ENCODE assay signal across 8 cellular contexts in the genomic region with DNA sequence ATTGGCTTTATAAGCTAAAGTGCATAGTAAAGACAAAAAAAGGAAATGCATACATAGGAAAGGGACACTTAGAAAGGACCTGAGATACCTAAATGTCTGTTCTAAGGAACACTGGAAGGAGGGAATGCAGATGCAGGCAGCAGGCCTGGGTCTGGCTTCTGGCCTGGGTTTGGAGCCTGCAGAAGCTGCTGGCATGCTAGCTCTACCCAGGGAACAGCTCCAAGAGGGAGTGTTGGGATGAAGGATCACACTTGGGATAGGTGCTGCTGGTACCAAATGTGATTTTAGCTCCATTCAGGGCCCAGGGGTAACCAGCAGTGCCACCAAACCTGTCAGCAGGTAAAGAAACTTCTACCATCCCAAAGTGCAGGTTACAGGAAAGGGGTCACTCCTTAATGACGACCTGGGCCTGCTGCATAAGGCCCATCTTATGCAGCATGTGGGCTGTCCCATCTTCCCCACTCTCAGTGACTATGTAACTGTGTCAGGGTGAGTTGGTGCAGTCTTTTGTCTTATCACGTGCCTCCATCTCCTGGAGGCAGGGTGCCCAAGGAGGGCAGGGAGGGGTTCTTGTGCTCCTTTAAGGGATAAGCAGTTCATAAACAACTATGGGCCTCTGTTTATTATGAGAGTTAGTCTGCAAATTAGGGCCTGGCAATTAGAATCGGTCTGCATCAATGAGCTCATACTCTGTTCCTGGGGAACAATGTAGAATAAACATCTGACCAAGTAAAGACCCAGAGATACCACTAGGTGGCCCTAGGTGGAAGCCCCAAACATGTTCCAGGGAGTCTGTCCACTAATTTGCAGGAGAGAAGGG. TPM values are rescaled to one million over a fixed set of nuclear protein-coding genes. Genes with fewer than 3 reads are reported as not detected.
A peak's percentile ranks its signal among the peaks of the same experiment; 100 is the strongest.
DNase-seq lines count a peak whose midpoint lies in the region; ATAC-seq, FAIRE-seq and TF ChIP-seq lines count a peak whose summit lies in the region.

No MANE protein-coding gene starts in this region.

- intact Hi-C loops in CD14-positive monocyte (cut with micrococcal nuclease): no loop called here
- intact Hi-C loops in left ventricle myocardium inferior (cut with micrococcal nuclease): no loop called here
- intact Hi-C loops in sciatic nerve (cut with DNase I): no loop called here
- intact Hi-C loops in vagina (cut with DNase I): no loop called here

- FAIRE-seq in GM18507 (lab: Jason Lieb, UNC): peak; percentile 74

- TF ChIP-seq CTCF in CD14-positive monocyte (IDR thresholded peaks at IDR 0.05): peak; percentile 73
- peak; percentile 58 for TF ChIP-seq CTCF in left ventricle myocardium inferior (IDR thresholded peaks at IDR 0.05; ENCODE audit: borderline replicate concordance)
- TF ChIP-seq CTCF in vagina (IDR thresholded peaks at IDR 0.05): peak in 1 of 3 experiments; percentile 49

- no peak overlapping the region for H3K4me3 Mint-ChIP-seq in CD14-positive monocyte
- no peak overlapping the region for H3K4me3 Mint-ChIP-seq in activated naive CD8-positive, alpha-beta T cell treated with anti-CD3 and anti-CD28 coated beads, Interleukin-2, amount 10 ng/mL, durations not matched to agents 7 days and 5 days

- H3K4me3 ChIP-seq in left ventricle myocardium inferior (no peak overlapping the region), vagina (no peak overlapping the region)

- no peak for TF ChIP-seq POLR2A in vagina (IDR thresholded peaks at IDR 0.05)

- H3K27me3 ChIP-seq in left ventricle myocardium inferior (ENCODE audit: low read depth) (no peaks in the 10 kb centered on the region), vagina (no peaks in the 10 kb centered on the region)

- peak overlapping the region in 3 of 7 donors; percentile 32 to 56 (median 48) for H3K27ac Mint-ChIP-seq in CD14-positive monocyte
- H3K27ac Mint-ChIP-seq in activated naive CD8-positive, alpha-beta T cell treated with anti-CD3 and anti-CD28 coated beads, Interleukin-2, amount 10 ng/mL, durations not matched to agents 7 days and 5 days: peak overlapping the region; percentile 21

- H3K4me1 Mint-ChIP-seq in CD14-positive monocyte: peaks cover 6% of the 10 kb centered on the region
- peaks cover 6% of the 10 kb centered on the region for H3K4me1 Mint-ChIP-seq in activated naive CD8-positive, alpha-beta T cell treated with anti-CD3 and anti-CD28 coated beads, Interleukin-2, amount 10 ng/mL, durations not matched to agents 7 days and 5 days

- H3K27me3 Mint-ChIP-seq in CD14-positive monocyte (ENCODE audit: low read depth in 3 of 3): no peaks in the 10 kb centered on the region
- H3K27me3 Mint-ChIP-seq in activated naive CD8-positive, alpha-beta T cell treated with anti-CD3 and anti-CD28 coated beads, Interleukin-2, amount 10 ng/mL, durations not matched to agents 7 days and 5 days: no peaks in the 10 kb centered on the region

- peak; percentile 59 for ATAC-seq in activated naive CD8-positive, alpha-beta T cell treated with anti-CD3 and anti-CD28 coated beads, Interleukin-2, amount 10 ng/mL, durations not matched to agents 7 days and 5 days (ENCODE audit: low read depth)
- ATAC-seq in sciatic nerve: peak; percentile 75
- no peak for ATAC-seq in HG03469 (IDR thresholded peaks at IDR 0.05; ENCODE audit: unreplicated experiment)

- DNase-seq in CD14-positive monocyte (ENCODE audit: low spot score) (no peak), GM18507 (ENCODE audit: extremely low spot score, insufficient read length, low read depth) (peak; percentile 25), NCI-H2227 (lab: John Stamatoyannopoulos, UW; ENCODE audit: unreplicated experiment) (peak; percentile 37), left ventricle myocardium inferior (peak; percentile 23), sciatic nerve (ENCODE audit: low spot score) (no peak), vagina (ENCODE audit: extremely low spot score in 2 of 2) (no peak)
- no peak for DNase-seq in activated naive CD8-positive, alpha-beta T cell treated with anti-CD3 and anti-CD28 coated beads, Interleukin-2, amount 10 ng/mL, durations not matched to agents 7 days and 5 days

- H3K27ac ChIP-seq in left ventricle myocardium inferior (replicated peaks) (no peak overlapping the region), vagina (no peak overlapping the region)

- peaks cover 82 to 93% of the 10 kb centered on the region in 2 donors for H3K36me3 Mint-ChIP-seq in CD14-positive monocyte
- H3K36me3 Mint-ChIP-seq in activated naive CD8-positive, alpha-beta T cell treated with anti-CD3 and anti-CD28 coated beads, Interleukin-2, amount 10 ng/mL, durations not matched to agents 7 days and 5 days: peaks cover 26% of the 10 kb centered on the region

- POLR2A ChIA-PET in activated naive CD8-positive, alpha-beta T cell treated with anti-CD3 and anti-CD28 coated beads, Interleukin-2, amount 10 ng/mL, durations not matched to agents 7 days and 5 days (lab: Charles Lee): interaction anchor here (0.6 kb wide), 1 partner anchor 12 kb away, joined by 3 read pairs; no protein-coding TSS in a partner anchor

- peaks cover 35% of the 10 kb centered on the region for H3K4me1 ChIP-seq in left ventricle myocardium inferior
- H3K4me1 ChIP-seq in vagina: peaks cover 8% of the 10 kb centered on the region

- no peaks in the 10 kb centered on the region for H3K9me3 ChIP-seq in left ventricle myocardium inferior (replicated peaks)
- H3K9me3 ChIP-seq in vagina: no peaks in the 10 kb centered on the region

- H3K36me3 ChIP-seq in left ventricle myocardium inferior: peaks cover 99% of the 10 kb centered on the region
- peaks cover under 1 to 87% of the 10 kb centered on the region in 2 donors for H3K36me3 ChIP-seq in vagina

- peaks cover 0 to 2% (median 0%) of the 10 kb centered on the region in 7 donors for H3K9me3 Mint-ChIP-seq in CD14-positive monocyte
- H3K9me3 Mint-ChIP-seq in activated naive CD8-positive, alpha-beta T cell treated with anti-CD3 and anti-CD28 coated beads, Interleukin-2, amount 10 ng/mL, durations not matched to agents 7 days and 5 days: no peaks in the 10 kb centered on the region

RNA-seq across cellular contexts. Expression of a gene that starts 26.9 kb away (rescaled TPM):
- polyA plus RNA-seq in CD14-positive monocyte: 10 to 100 TPM; 13.8 to 17.7 TPM
- total RNA-seq in activated naive CD8-positive, alpha-beta T cell treated with anti-CD3 and anti-CD28 coated beads, Interleukin-2, amount 10 ng/mL, durations not matched to agents 7 days and 5 days: 10 to 100 TPM; 46.1 to 47.6 TPM
- total RNA-seq in left ventricle myocardium inferior (14.6 TPM), sciatic nerve (31.2 TPM), vagina (23.3 TPM)

RNA-seq across cellular contexts. Expression of a gene that starts 31.7 kb away (rescaled TPM):
- polyA plus RNA-seq in CD14-positive monocyte: 10 to 100 TPM; 11.4 to 23.2 TPM
- total RNA-seq in activated naive CD8-positive, alpha-beta T cell treated with anti-CD3 and anti-CD28 coated beads, Interleukin-2, amount 10 ng/mL, durations not matched to agents 7 days and 5 days: 10 to 100 TPM; 64.2 to 66.6 TPM
- total RNA-seq in left ventricle myocardium inferior (22.2 TPM), sciatic nerve (40.7 TPM), vagina (27.5 TPM)

RNA-seq across cellular contexts. Expression of a gene that starts 58.0 kb away (rescaled TPM):
- polyA plus RNA-seq in CD14-positive monocyte: 10 to 100 TPM; 17.3 to 34.2 TPM
- 10 to 100 TPM; 52.5 to 54.2 TPM for total RNA-seq in activated naive CD8-positive, alpha-beta T cell treated with anti-CD3 and anti-CD28 coated beads, Interleukin-2, amount 10 ng/mL, durations not matched to agents 7 days and 5 days
- total RNA-seq in left ventricle myocardium inferior (63.4 TPM), sciatic nerve (71.7 TPM), vagina (68.5 TPM)

Comparison
In these comparisons a context has a peak if more than half of its experiments do, and no peak if none do; other contexts are left out.
1. DNase-seq: peak in GM18507 (single experiment), NCI-H2227 (single experiment) and left ventricle myocardium inferior (single experiment); none in CD14-positive monocyte (single experiment), activated naive CD8-positive, alpha-beta T cell treated with anti-CD3 and anti-CD28 coated beads, Interleukin-2, amount 10 ng/mL, durations not matched to agents 7 days and 5 days (single experiment), sciatic nerve (single experiment) and vagina (0 of 2).